In genomic region chr11:4430060-4430459, GRCh38 we compare ENCODE assay signal across 26 cellular contexts. TPM values are rescaled to one million over a fixed set of nuclear protein-coding genes. Genes with fewer than 3 reads are reported as not detected.
"Had no signal": no experiment of that assay in that cellular context is flagged by ENCODE, and none has a peak within 500 bp of the region (broad histone marks: within the 10 kb centered on the region; RNA-seq: fewer than 3 reads in every experiment).

No MANE protein-coding gene starts in this region.

- H3K4me3 ChIP-seq: SJSA1, SK-N-MC had no signal

- DNase-seq: IMR-90, Kasumi-1, KG1, MV-4-11, NCI-H1048, NCI-H1105, NCI-H1417, NCI-H1436 treated with DMSO at 0.1 percent for 48 hours, NCI-H187, NCI-H2029, NCI-H2081 treated with DMSO at 0.1 percent for 48 hours, NCI-H2171, NCI-H226, NCI-H446, NCI-H510A, NCI-H524 treated with DMSO at 0.1 percent for 48 hours, NCI-H69, NCI-H774, Right ventricle myocardium superior, RPMI8226, SIG-M5 had no signal

- ATAC-seq: HepG2 had no signal

- H3K36me3 ChIP-seq: SJSA1 had no signal

- H3K4me1 ChIP-seq: SJSA1 had no signal

- H3K9me3 ChIP-seq: SJSA1 had no signal

RNA-seq across cellular contexts. Expression of gene OR52K2, which starts 19.0 kb away (rescaled TPM):
- total RNA-seq: HepG2, HT1080, IMR-90, MCF 10A, Right ventricle myocardium superior, SJSA1 had no signal

RNA-seq across cellular contexts. Expression of gene OR52K1, which starts 52.4 kb away (rescaled TPM):
- total RNA-seq: HepG2, HT1080, IMR-90, MCF 10A, Right ventricle myocardium superior, SJSA1 had no signal
